ENCODE assay signal across 8 cellular contexts in the genomic region with DNA sequence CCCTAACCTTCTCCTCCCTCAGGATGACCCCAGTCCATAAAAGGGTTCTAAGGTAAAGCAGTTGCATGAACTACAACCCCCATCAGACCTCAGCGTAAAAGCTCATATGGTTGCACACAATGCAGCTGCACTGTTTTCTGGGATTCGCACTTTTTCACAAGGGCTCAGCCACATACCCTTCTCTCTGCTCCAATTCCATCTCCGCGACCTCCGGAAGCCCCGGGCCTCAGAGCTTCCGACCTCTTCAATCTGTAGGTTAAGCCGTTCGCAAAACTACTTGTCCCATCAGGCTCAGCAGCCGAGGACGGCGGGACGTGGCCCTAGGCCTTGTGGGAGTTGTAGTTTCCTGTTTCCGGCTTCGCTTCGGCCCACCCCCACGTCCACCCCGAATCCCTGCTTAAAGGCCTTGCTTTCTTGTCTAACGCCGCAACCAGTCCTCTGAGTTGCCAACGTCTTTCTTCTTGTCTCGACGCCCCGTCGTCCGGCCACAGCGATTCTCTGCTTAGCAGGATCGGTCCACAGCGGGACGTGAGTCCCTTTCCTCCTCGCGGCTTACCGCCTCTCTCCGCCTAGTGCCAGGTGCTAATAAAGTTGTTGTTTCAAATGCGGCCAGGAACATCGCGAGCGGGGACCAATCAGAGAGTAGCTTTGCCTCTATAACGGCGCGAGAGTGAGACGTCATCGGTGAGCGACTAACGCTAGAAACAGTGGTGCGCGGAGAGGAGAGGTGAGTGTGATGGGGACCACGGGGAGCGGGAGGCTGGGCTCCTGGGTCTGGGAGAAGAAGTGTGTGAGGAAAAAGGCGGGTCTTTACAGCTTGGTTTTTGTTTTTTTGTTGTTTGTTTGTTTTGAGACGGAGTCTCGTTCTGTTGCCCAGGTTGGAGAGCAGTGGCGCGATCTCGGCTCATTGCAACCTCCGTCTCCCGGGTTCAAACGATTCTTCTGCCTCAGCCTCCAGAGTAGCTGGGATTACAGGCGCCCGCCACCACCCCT. TPM values are rescaled to one million over a fixed set of nuclear protein-coding genes. Genes with fewer than 3 reads are reported as not detected.
DNase-seq lines count a peak whose midpoint lies in the region; TF ChIP-seq lines count a peak whose summit lies in the region.

A gene with protein sequence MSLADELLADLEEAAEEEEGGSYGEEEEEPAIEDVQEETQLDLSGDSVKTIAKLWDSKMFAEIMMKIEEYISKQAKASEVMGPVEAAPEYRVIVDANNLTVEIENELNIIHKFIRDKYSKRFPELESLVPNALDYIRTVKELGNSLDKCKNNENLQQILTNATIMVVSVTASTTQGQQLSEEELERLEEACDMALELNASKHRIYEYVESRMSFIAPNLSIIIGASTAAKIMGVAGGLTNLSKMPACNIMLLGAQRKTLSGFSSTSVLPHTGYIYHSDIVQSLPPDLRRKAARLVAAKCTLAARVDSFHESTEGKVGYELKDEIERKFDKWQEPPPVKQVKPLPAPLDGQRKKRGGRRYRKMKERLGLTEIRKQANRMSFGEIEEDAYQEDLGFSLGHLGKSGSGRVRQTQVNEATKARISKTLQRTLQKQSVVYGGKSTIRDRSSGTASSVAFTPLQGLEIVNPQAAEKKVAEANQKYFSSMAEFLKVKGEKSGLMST (plus strand): TSS at position 684 of the 993 bp plus-strand sequence. CDS start 2,525 bp downstream, outside the sequence.
A gene with protein sequence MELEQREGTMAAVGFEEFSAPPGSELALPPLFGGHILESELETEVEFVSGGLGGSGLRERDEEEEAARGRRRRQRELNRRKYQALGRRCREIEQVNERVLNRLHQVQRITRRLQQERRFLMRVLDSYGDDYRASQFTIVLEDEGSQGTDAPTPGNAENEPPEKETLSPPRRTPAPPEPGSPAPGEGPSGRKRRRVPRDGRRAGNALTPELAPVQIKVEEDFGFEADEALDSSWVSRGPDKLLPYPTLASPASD (minus strand): TSS at position 587 of the 993 bp plus-strand sequence. CDS start 388 bp downstream, at position 199.

- no peaks in the 10 kb centered on the region for H3K9me3 Mint-ChIP-seq in nephron
- no peaks in the 10 kb centered on the region for H3K9me3 Mint-ChIP-seq in stimulated activated naive CD8-positive, alpha-beta T cell treated with anti-CD3 and anti-CD28 coated beads, Interleukin-15, Interleukin-2, amounts not matched to agents 100 ng/mL and 50 ng/mL, for 24 hours

- H3K4me1 Mint-ChIP-seq in nephron: peaks cover 10% of the 10 kb centered on the region
- H3K4me1 Mint-ChIP-seq in stimulated activated naive CD8-positive, alpha-beta T cell treated with anti-CD3 and anti-CD28 coated beads, Interleukin-15, Interleukin-2, amounts not matched to agents 100 ng/mL and 50 ng/mL, for 24 hours (ENCODE audit: low read depth): peaks cover 40% of the 10 kb centered on the region

- DNase-seq in ELF-1 (ENCODE audit: low read depth, low spot score): peak; percentile 98
- peak; percentile 97 for DNase-seq in H7
- peak; percentile 97 for DNase-seq in M059J (ENCODE audit: low read depth)
- DNase-seq in SHP77 (lab: John Stamatoyannopoulos, UW): peak; percentile 97
- peak; percentile 90 for DNase-seq in activated effector memory CD4-positive, alpha-beta T cell treated with Interleukin-2 at 50 U/mL for 16 hours
- DNase-seq in fibroblast of the aortic adventitia (ENCODE audit: low read depth): peak; percentile 99

- peaks cover 24% of the 10 kb centered on the region for H3K36me3 Mint-ChIP-seq in nephron (ENCODE audit: low read depth)
- peaks cover 44% of the 10 kb centered on the region for H3K36me3 Mint-ChIP-seq in stimulated activated naive CD8-positive, alpha-beta T cell treated with anti-CD3 and anti-CD28 coated beads, Interleukin-15, Interleukin-2, amounts not matched to agents 100 ng/mL and 50 ng/mL, for 24 hours (ENCODE audit: low read depth)

- no peaks in the 10 kb centered on the region for H3K27me3 ChIP-seq in H7 (ENCODE audit: control insufficient read depth, insufficient read depth, low read length)

- H3K27ac Mint-ChIP-seq in nephron: peak within 1 kb of the TSS; percentile 70 to 91 (median 89)
- peak within 1 kb of the TSS; percentile 90 for H3K27ac Mint-ChIP-seq in stimulated activated naive CD8-positive, alpha-beta T cell treated with anti-CD3 and anti-CD28 coated beads, Interleukin-15, Interleukin-2, amounts not matched to agents 100 ng/mL and 50 ng/mL, for 24 hours

- peaks cover 12% of the 10 kb centered on the region for H3K36me3 ChIP-seq in H7 (replicated peaks; ENCODE audit: control insufficient read depth, insufficient read depth, low read length)

- no peaks in the 10 kb centered on the region for H3K27me3 Mint-ChIP-seq in nephron (ENCODE audit: low read depth)
- no peaks in the 10 kb centered on the region for H3K27me3 Mint-ChIP-seq in stimulated activated naive CD8-positive, alpha-beta T cell treated with anti-CD3 and anti-CD28 coated beads, Interleukin-15, Interleukin-2, amounts not matched to agents 100 ng/mL and 50 ng/mL, for 24 hours

- peak within 1 kb of the TSS; percentile 83 for H3K4me3 ChIP-seq in H7 (ENCODE audit: insufficient read depth, low read depth, low read length)
- H3K4me3 ChIP-seq in fibroblast of the aortic adventitia (ENCODE audit: low read depth, low read length): peak within 1 kb of the TSS; percentile 95

- TF ChIP-seq CTCF in fibroblast of the aortic adventitia (IDR thresholded peaks at IDR 0.05; ENCODE audit: insufficient read depth, low read length): no peak
- no peak for TF ChIP-seq CTCF in nephron (IDR thresholded peaks at IDR 0.05; ENCODE audit: unreplicated experiment in 3 of 3)

- peak within 1 kb of the TSS; percentile 89 to 94 (median 91) for H3K4me3 Mint-ChIP-seq in nephron
- H3K4me3 Mint-ChIP-seq in stimulated activated naive CD8-positive, alpha-beta T cell treated with anti-CD3 and anti-CD28 coated beads, Interleukin-15, Interleukin-2, amounts not matched to agents 100 ng/mL and 50 ng/mL, for 24 hours: peak within 1 kb of the TSS; percentile 90

RNA-seq across cellular contexts. Expression of the first gene that starts in this region (rescaled TPM):
- total RNA-seq in H7 (2014; rRNA removed; shearing (Covaris generic)): 81.7 and 100 TPM in 2 replicates
- 68.7 and 90.2 TPM in 2 replicates for total RNA-seq in M059J (2014; rRNA removed; shearing (Covaris generic))
- total RNA-seq in fibroblast of the aortic adventitia (ENCODE audit: low replicate concordance): 32.6 and 37.2 TPM in 2 replicates

RNA-seq across cellular contexts. Expression of the second gene that starts in this region (rescaled TPM):
- total RNA-seq in H7 (2014; rRNA removed; shearing (Covaris generic)): 22.4 and 24.3 TPM in 2 replicates
- total RNA-seq in M059J (2014; rRNA removed; shearing (Covaris generic)): 14.7 and 23.5 TPM in 2 replicates
- total RNA-seq in fibroblast of the aortic adventitia (ENCODE audit: low replicate concordance): 8.9 and 18.3 TPM in 2 replicates

Comparison
In these comparisons a context has a peak if more than half of its experiments do, and no peak if none do; other contexts are left out.
1. Peak in every context shown above with its lines: DNase-seq and H3K4me3 ChIP-seq.